In genomic region chr6:5012531-5012930, GRCh38 we compare ENCODE assay signal across 22 cellular contexts. TPM values are rescaled to one million over a fixed set of nuclear protein-coding genes. Genes with fewer than 3 reads are reported as not detected.
DNase-seq lines count a peak whose midpoint lies in the region; ATAC-seq and TF ChIP-seq lines count a peak whose summit lies in the region.
"Had no signal": no experiment of that assay in that cellular context is flagged by ENCODE, and none has a peak within 500 bp of the region (broad histone marks: within the 10 kb centered on the region; RNA-seq: fewer than 3 reads in every experiment).

No MANE protein-coding gene starts in this region.

- H3K27ac ChIP-seq in VCaP = peak overlapping the region; percentile 27; the same call in 1 of the 2 replicates
- H3K27ac ChIP-seq: foreskin keratinocyte, right lobe of liver, thoracic aorta had no signal

- no peak overlapping the region for H3K4me3 ChIP-seq in fibroblast of the aortic adventitia (ENCODE audit: low read depth, low read length)
- H3K4me3 ChIP-seq: right lobe of liver, thoracic aorta had no signal

- TF ChIP-seq CTCF in AG09319 (IDR thresholded peaks at IDR 0.05; ENCODE audit: low read depth, low read length) = no peak
- TF ChIP-seq CTCF in VCaP (conservative IDR thresholded peaks at IDR 0.05) = no peak
- no peak for TF ChIP-seq CTCF in fibroblast of the aortic adventitia (IDR thresholded peaks at IDR 0.05; ENCODE audit: insufficient read depth, low read length)

- H3K9me3 Mint-ChIP-seq in stimulated activated effector memory CD8-positive, alpha-beta T cell treated with anti-CD3 and anti-CD28 coated beads, Interleukin-12 subunit alpha, Interleukin-12 subunit beta, amount 100 ng/mL, for 72 hours = peaks cover 2% of the 10 kb centered on the region

- no peaks in the 10 kb centered on the region for H3K36me3 Mint-ChIP-seq in stimulated activated effector memory CD8-positive, alpha-beta T cell treated with anti-CD3 and anti-CD28 coated beads, Interleukin-12 subunit alpha, Interleukin-12 subunit beta, amount 100 ng/mL, for 72 hours

- no peak overlapping the region for H3K27ac Mint-ChIP-seq in stimulated activated effector memory CD8-positive, alpha-beta T cell treated with anti-CD3 and anti-CD28 coated beads, Interleukin-12 subunit alpha, Interleukin-12 subunit beta, amount 100 ng/mL, for 72 hours
- H3K27ac Mint-ChIP-seq: naive thymus-derived CD4-positive, alpha-beta T cell; stimulated activated memory B cell treated with anti-CD40 and anti-IgM and Interleukin-4, amounts not matched to agents 10 μg/mL and 1 μg/mL and 100 μg/mL, for 72 hours had no signal

- ATAC-seq in HG03439 (IDR thresholded peaks at IDR 0.05; ENCODE audit: unreplicated experiment) = no peak
- no peak for ATAC-seq in stimulated activated effector memory CD8-positive, alpha-beta T cell treated with anti-CD3 and anti-CD28 coated beads, Interleukin-12 subunit alpha, Interleukin-12 subunit beta, amount 100 ng/mL, for 72 hours
- no peak for ATAC-seq in HG03354 (IDR thresholded peaks at IDR 0.05; ENCODE audit: poor library complexity, severe bottlenecking, unreplicated experiment)
- ATAC-seq: foreskin keratinocyte; naive thymus-derived CD4-positive, alpha-beta T cell; stimulated activated memory B cell treated with anti-CD40 and anti-IgM and Interleukin-4, amounts not matched to agents 10 μg/mL and 1 μg/mL and 100 μg/mL, for 72 hours had no signal

- no peak overlapping the region for H3K4me3 Mint-ChIP-seq in stimulated activated effector memory CD8-positive, alpha-beta T cell treated with anti-CD3 and anti-CD28 coated beads, Interleukin-12 subunit alpha, Interleukin-12 subunit beta, amount 100 ng/mL, for 72 hours
- H3K4me3 Mint-ChIP-seq: CD4-positive, alpha-beta memory T cell; naive thymus-derived CD4-positive, alpha-beta T cell; stimulated activated memory B cell treated with anti-CD40 and anti-IgM and Interleukin-4, amounts not matched to agents 10 μg/mL and 1 μg/mL and 100 μg/mL, for 72 hours had no signal

- H3K4me1 Mint-ChIP-seq in stimulated activated effector memory CD8-positive, alpha-beta T cell treated with anti-CD3 and anti-CD28 coated beads, Interleukin-12 subunit alpha, Interleukin-12 subunit beta, amount 100 ng/mL, for 72 hours = no peaks in the 10 kb centered on the region
- H3K4me1 Mint-ChIP-seq: naive thymus-derived CD4-positive, alpha-beta T cell; stimulated activated memory B cell treated with anti-CD40 and anti-IgM and Interleukin-4, amounts not matched to agents 10 μg/mL and 1 μg/mL and 100 μg/mL, for 72 hours had no signal

- DNase-seq in AG09319 (ENCODE audit: extremely low read depth, low read depth) (peak; percentile 54), HS-5 (ENCODE audit: low read depth) (peak; percentile 33), fibroblast of the aortic adventitia (ENCODE audit: low read depth) (peak; percentile 79), NCI-H524 treated with DMSO at 0.1 percent for 48 hours (lab: John Stamatoyannopoulos, UW) (no peak)
- DNase-seq in stimulated activated effector memory CD8-positive, alpha-beta T cell treated with anti-CD3 and anti-CD28 coated beads, Interleukin-12 subunit alpha, Interleukin-12 subunit beta, amount 100 ng/mL, for 72 hours (ENCODE audit: low spot score in 2 of 2) = no peak
- DNase-seq: activated CD4-positive, alpha-beta T cell treated with anti-CD3 and anti-CD28 coated beads, Interleukin-2, amount 50 U/mL, for 1 hour; aorta; CD4-positive, alpha-beta memory T cell; effector memory CD4-positive, alpha-beta T cell; foreskin keratinocyte; kidney glomerular epithelial cell; mesendoderm; MM.1S; naive thymus-derived CD4-positive, alpha-beta T cell; NCI-H2029 treated with DMSO at 0.1 percent for 48 hours; NCI-H446; right lobe of liver had no signal

RNA-seq across cellular contexts. Expression of gene RPP40, which starts 8.7 kb away (rescaled TPM):
- total RNA-seq in fibroblast of the aortic adventitia (ENCODE audit: low replicate concordance) = 1.8 and 21.9 TPM in 2 replicates

Comparison
In these comparisons a context has a peak if more than half of its experiments do, and no peak if none do; other contexts are left out.
1. DNase-seq: peak in AG09319 (single experiment), HS-5 (single experiment) and fibroblast of the aortic adventitia (single experiment); none in stimulated activated effector memory CD8-positive, alpha-beta T cell treated with anti-CD3 and anti-CD28 coated beads, Interleukin-12 subunit alpha, Interleukin-12 subunit beta, amount 100 ng/mL, for 72 hours (0 of 2) and NCI-H524 treated with DMSO at 0.1 percent for 48 hours (single experiment).